ENCODE assay signal across 13 cellular contexts in genomic region chrX:141405878-141406492, GRCh38.
A peak's percentile ranks its signal among the peaks of the same experiment; 100 is the strongest.
DNase-seq lines count a peak whose midpoint lies in the region; ATAC-seq, FAIRE-seq and TF ChIP-seq lines count a peak whose summit lies in the region.
"Had no signal": no experiment of that assay in that cellular context is flagged by ENCODE, and none has a peak within 500 bp of the region (broad histone marks: within the 10 kb centered on the region; RNA-seq: fewer than 3 reads in every experiment).

No MANE protein-coding gene starts in this region.

- no peak overlapping the region for H3K9ac ChIP-seq in GM23248

- 0 to 5% methylated on average over 2 of the region's 2 CpGs for WGBS in GM23248 (ENCODE audit: low coverage in 1 of 2, low lambda C conversion rate in 2 of 2, missing lambda C conversion rate in 2 of 2), 2 experiments

- H3K4me3 ChIP-seq in GM23248: no peak overlapping the region
- H3K4me3 ChIP-seq in RWPE2 (ENCODE audit: severe bottlenecking): no peak overlapping the region
- H3K4me3 ChIP-seq in fibroblast of mammary gland (ENCODE audit: control insufficient read depth, low read depth, low read length): no peak overlapping the region
- H3K4me3 ChIP-seq in skeletal muscle cell (ENCODE audit: low read depth, low read length): no peak overlapping the region
- H3K4me3 ChIP-seq: skin epidermis, uterus had no signal

- peaks cover 2% of the 10 kb centered on the region; the same call in 1 of the 2 replicates for H3K4me1 ChIP-seq in GM23248 (ENCODE audit: insufficient read depth)
- peaks cover 22% of the 10 kb centered on the region for H3K4me1 ChIP-seq in RWPE2 (ENCODE audit: insufficient read depth, poor library complexity, severe bottlenecking)
- H3K4me1 ChIP-seq: uterus had no signal

- H4K20me1 ChIP-seq in GM23248 (ENCODE audit: insufficient read depth): no peaks in the 10 kb centered on the region

- no peaks in the 10 kb centered on the region for H3F3A ChIP-seq in GM23248 (ENCODE audit: insufficient read depth)

- no peak for FAIRE-seq in frontal cortex (lab: Jason Lieb, UNC)
- FAIRE-seq: GM18507 had no signal

- H3K4me2 ChIP-seq in GM23248 (ENCODE audit: unreplicated experiment): no peak overlapping the region

- H3K9me3 ChIP-seq in GM23248 (ENCODE audit: low read depth) (no peaks in the 10 kb centered on the region), RWPE2 (ENCODE audit: severe bottlenecking) (no peaks in the 10 kb centered on the region)
- H3K9me3 ChIP-seq: uterus had no signal

- in situ Hi-C loops in GM23248 (cut with MboI): no loop called here

- no peaks in the 10 kb centered on the region for H3K36me3 ChIP-seq in GM23248 (ENCODE audit: low read depth)
- no peaks in the 10 kb centered on the region for H3K36me3 ChIP-seq in RWPE2 (ENCODE audit: low read depth)
- H3K36me3 ChIP-seq: uterus had no signal

- H3K27ac ChIP-seq in GM23248 (peak overlapping the region; percentile 45; the same call in 1 of the 2 replicates), RWPE2 (ENCODE audit: poor library complexity, severe bottlenecking) (peak overlapping the region; percentile 83)
- H3K27ac ChIP-seq: skin epidermis, uterus had no signal

- no peaks in the 10 kb centered on the region for H3K9me2 ChIP-seq in GM23248 (ENCODE audit: insufficient read depth)

- peak; percentile 91 for ATAC-seq in RWPE2 (ENCODE audit: low read depth)
- no peak for ATAC-seq in HG03095 (IDR thresholded peaks at IDR 0.05; ENCODE audit: unreplicated experiment)
- no peak for ATAC-seq in GM21367 (IDR thresholded peaks at IDR 0.05; ENCODE audit: unreplicated experiment)
- ATAC-seq: activated T-cell treated with anti-CD3 and anti-CD28 coated beads, Interleukin-2, amount 50 U/mL, for 4 hours had no signal

- DNase-seq in GM23248 (peak; percentile 52), RWPE2 (ENCODE audit: low spot score) (peak; percentile 37), fibroblast of mammary gland (ENCODE audit: low read depth) (peak; percentile 81), skeletal muscle cell (ENCODE audit: low read depth) (peak; percentile 68), frontal cortex (ENCODE audit: low spot score in 2 of 2) (no peak)
- DNase-seq in stimulated activated CD4-positive, alpha-beta T cell treated with anti-CD3 and anti-CD28 coated beads, Interleukin-1b, Interleukin-23, amount 100 ng/mL, for 48 hours: no peak
- DNase-seq: activated B cell treated with CpG ODN at 0.5 μM for 24 hours; activated T-cell treated with anti-CD3 and anti-CD28 coated beads, Interleukin-2, amount 50 U/mL, for 4 hours; uterus had no signal

- H3K27me3 ChIP-seq in GM23248 (replicated peaks; ENCODE audit: insufficient read depth) (no peaks in the 10 kb centered on the region), RWPE2 (ENCODE audit: insufficient read depth, poor library complexity, severe bottlenecking) (no peaks in the 10 kb centered on the region)
- H3K27me3 ChIP-seq: uterus had no signal

- H2AFZ ChIP-seq in GM23248: no peak overlapping the region

- H3K79me2 ChIP-seq in GM23248 (ENCODE audit: insufficient read depth): no peaks in the 10 kb centered on the region

- TF ChIP-seq CTCF in RWPE2 (IDR thresholded peaks at IDR 0.05; ENCODE audit: poor library complexity, severe bottlenecking) (no peak), fibroblast of mammary gland (conservative IDR thresholded peaks at IDR 0.05; ENCODE audit: control insufficient read depth, insufficient read depth, low read depth, low read length) (no peak)

Comparison
In these comparisons a context has a peak if more than half of its experiments do, and no peak if none do; other contexts are left out.
1. DNase-seq: peak in GM23248 (single experiment), RWPE2 (single experiment), fibroblast of mammary gland (single experiment) and skeletal muscle cell (single experiment); none in frontal cortex (0 of 2) and stimulated activated CD4-positive, alpha-beta T cell treated with anti-CD3 and anti-CD28 coated beads, Interleukin-1b, Interleukin-23, amount 100 ng/mL, for 48 hours (single experiment).